In genomic region chr19:45711851-45712698, GRCh38 we compare ENCODE assay signal across 27 cellular contexts. TPM values are rescaled to one million over a fixed set of nuclear protein-coding genes. Genes with fewer than 3 reads are reported as not detected.
"Had no signal": no experiment of that assay in that cellular context is flagged by ENCODE, and none has a peak within 500 bp of the region (broad histone marks: within the 10 kb centered on the region; RNA-seq: fewer than 3 reads in every experiment).

No MANE protein-coding gene starts in this region.

- H3K27ac Mint-ChIP-seq: activated naive CD8-positive, alpha-beta T cell; activated T-cell treated with anti-CD3 and anti-CD28 coated beads, Interleukin-2, amount 50 U/mL, for 24 hours; activated T-helper 17 cell treated with anti-CD3 and anti-CD28 coated beads, Interleukin-2, amount 50 U/mL, for 72 hours; natural killer cell; stimulated activated naive B cell treated with anti-CD40 and anti-IgM and Interleukin-4, amounts not matched to agents 10 μg/mL and 1 μg/mL and 100 μg/mL, for 72 hours had no signal

- H3K9me3 Mint-ChIP-seq: activated T-cell treated with anti-CD3 and anti-CD28 coated beads, Interleukin-2, amount 50 U/mL, for 24 hours; activated T-helper 17 cell treated with anti-CD3 and anti-CD28 coated beads, Interleukin-2, amount 50 U/mL, for 72 hours; natural killer cell; stimulated activated naive B cell treated with anti-CD40 and anti-IgM and Interleukin-4, amounts not matched to agents 10 μg/mL and 1 μg/mL and 100 μg/mL, for 72 hours had no signal

- H3K36me3 Mint-ChIP-seq: activated naive CD8-positive, alpha-beta T cell; natural killer cell had no signal

- H3K4me3 Mint-ChIP-seq: activated naive CD8-positive, alpha-beta T cell; activated T-cell treated with anti-CD3 and anti-CD28 coated beads, Interleukin-2, amount 50 U/mL, for 24 hours; activated T-helper 17 cell treated with anti-CD3 and anti-CD28 coated beads, Interleukin-2, amount 50 U/mL, for 72 hours; natural killer cell; stimulated activated naive B cell treated with anti-CD40 and anti-IgM and Interleukin-4, amounts not matched to agents 10 μg/mL and 1 μg/mL and 100 μg/mL, for 72 hours had no signal

- DNase-seq: activated CD8-positive, alpha-beta memory T cell treated with anti-CD3 and anti-CD28 coated beads, Interleukin-2, amount 50 U/mL, for 4 hours; activated T-cell treated with anti-CD3 and anti-CD28 coated beads, Interleukin-2, amount 50 U/mL, for 24 hours; colonic mucosa; midbrain; natural killer cell; small intestine; stimulated activated CD4-positive, alpha-beta T cell treated with anti-CD3 and anti-CD28 coated beads, Interleukin-15, amount 100 ng/mL, for 24 hours; stimulated activated naive B cell treated with anti-CD40 and anti-IgM and Interleukin-4, amounts not matched to agents 10 μg/mL and 1 μg/mL and 100 μg/mL, for 72 hours; T-helper 1 cell; testis; trophoblast cell; uterus; WERI-Rb-1 had no signal

- H3K36me3 ChIP-seq: colonic mucosa, pancreas, uterus had no signal

- ATAC-seq: activated T-helper 17 cell treated with anti-CD3 and anti-CD28 coated beads, Interleukin-2, amount 50 U/mL, for 72 hours; heart left ventricle; left lobe of liver; natural killer cell; pancreas; stimulated activated naive B cell treated with anti-CD40 and anti-IgM and Interleukin-4, amounts not matched to agents 10 μg/mL and 1 μg/mL and 100 μg/mL, for 72 hours had no signal

- H3K9me3 ChIP-seq: colonic mucosa, heart left ventricle, neutrophil, pancreas, right lobe of liver, testis, uterus had no signal

- FAIRE-seq: astrocyte, keratinocyte, pancreas, small intestine, TTC549 had no signal

- H3K4me3 ChIP-seq: colonic mucosa, heart left ventricle, pancreas, right lobe of liver, uterus had no signal

- H3K4me1 ChIP-seq: colonic mucosa, uterus had no signal

- H3K27me3 ChIP-seq: colonic mucosa, heart left ventricle, neutrophil, pancreas, right lobe of liver, testis, uterus had no signal

- H3K27ac ChIP-seq: colonic mucosa, epithelial cell of prostate, neutrophil, pancreas, right lobe of liver, testis, uterus, WERI-Rb-1 had no signal

- H3K27me3 Mint-ChIP-seq: activated naive CD8-positive, alpha-beta T cell; activated T-cell treated with anti-CD3 and anti-CD28 coated beads, Interleukin-2, amount 50 U/mL, for 24 hours; activated T-helper 17 cell treated with anti-CD3 and anti-CD28 coated beads, Interleukin-2, amount 50 U/mL, for 72 hours; stimulated activated naive B cell treated with anti-CD40 and anti-IgM and Interleukin-4, amounts not matched to agents 10 μg/mL and 1 μg/mL and 100 μg/mL, for 72 hours had no signal

RNA-seq across cellular contexts. Expression of gene MEIOSIN, which starts 21.2 kb away (rescaled TPM):
- total RNA-seq: astrocyte, colonic mucosa, fibroblast of villous mesenchyme, heart left ventricle, left lobe of liver, lung microvascular endothelial cell, natural killer cell, pancreas, pulmonary artery endothelial cell, uterus had no signal
- polyA plus RNA-seq: heart left ventricle, keratinocyte, pancreas, small intestine had no signal

RNA-seq across cellular contexts. Expression of gene GIPR, which starts 44.1 kb away (rescaled TPM):
- total RNA-seq: fibroblast of villous mesenchyme had no signal
